Comparison of ENCODE assay signal across 27 cellular contexts in genomic region chr12:97995578-97995977, GRCh38.
"Had no signal": no experiment of that assay in that cellular context is flagged by ENCODE, and none has a peak within 500 bp of the region (broad histone marks: within the 10 kb centered on the region; RNA-seq: fewer than 3 reads in every experiment).

No MANE protein-coding gene starts in this region.

- ATAC-seq: activated CD8-positive, alpha-beta T cell treated with anti-CD3 and anti-CD28 coated beads for 36 hours; activated T-cell treated with anti-CD3 and anti-CD28 coated beads, Interleukin-2, amount 50 U/mL, for 72 hours; activated T-helper 17 cell treated with anti-CD3 and anti-CD28 coated beads, Interleukin-2, amount 50 U/mL, for 72 hours; Panc1 had no signal

- H3K4me3 ChIP-seq: SJCRH30, SK-N-MC had no signal

- H3K27ac ChIP-seq: SJCRH30, SK-N-MC had no signal

- H3K36me3 ChIP-seq: SJCRH30 had no signal

- DNase-seq: activated CD4-positive, alpha-beta T cell treated with anti-CD3 and anti-CD28 coated beads, Interleukin-2, amount 10 ng/mL, durations not matched to agents 24 days and 14 days; activated CD4-positive, alpha-beta T cell treated with anti-CD3 and anti-CD28 coated beads, Interleukin-2, amount 50 U/mL, for 4 hours; activated CD8-positive, alpha-beta T cell treated with anti-CD3 and anti-CD28 coated beads for 36 hours; activated effector memory CD4-positive, alpha-beta T cell treated with anti-CD3 and anti-CD28 coated beads, Interleukin-2, amount 50 U/mL, for 16 hours; activated naive CD4-positive, alpha-beta T cell; activated naive CD4-positive, alpha-beta T cell treated with anti-CD3 and anti-CD28 coated beads, Interleukin-2, amount 50 U/mL, for 16 hours; activated naive CD8-positive, alpha-beta T cell treated with anti-CD3 and anti-CD28 coated beads for 36 hours; activated T-cell treated with anti-CD3 and anti-CD28 coated beads, Interleukin-2, amount 50 U/mL, for 1 hour; activated T-cell treated with anti-CD3 and anti-CD28 coated beads, Interleukin-2, amount 50 U/mL, for 72 hours; amniotic stem cell; aorta; Karpas-422; KBM-7; NCI-H1105; NCI-H1436; NCI-H1694; NCI-H1930; NCI-H2081 treated with DMSO at 0.1 percent for 48 hours; NCI-H226; NCI-H446 treated with DMSO at 0.1 percent for 48 hours; NCI-H524; SHP77; SJCRH30; T1000 had no signal

- H3K9me3 ChIP-seq: SJCRH30 had no signal

- H3K4me1 ChIP-seq: SJCRH30 had no signal

- H3K27me3 ChIP-seq: SJCRH30 had no signal
